1 cellular context compared by ENCODE assay signal in genomic region chr12:47155457-47156166, GRCh38.
A peak's percentile ranks its signal among the peaks of the same experiment; 100 is the strongest.
TF ChIP-seq lines count a peak whose summit lies in the region.

No MANE protein-coding gene starts in this region.

TF ChIP-seq in IMR-90, 13 proteins besides CTCF, POLR2A, EP300 and RAD21:
- TF ChIP-seq RFX5 (IDR thresholded peaks at IDR 0.05; ENCODE audit: low read depth, low read length) (no peak), RCOR1 (IDR thresholded peaks at IDR 0.05; ENCODE audit: insufficient replicate concordance, low read length) (no peak), MAFK (IDR thresholded peaks at IDR 0.05; ENCODE audit: low read depth, low read length) (peak; percentile 57), SMC3 (IDR thresholded peaks at IDR 0.05; ENCODE audit: low read depth, low read length) (no peak), BHLHE40 (IDR thresholded peaks at IDR 0.05; ENCODE audit: low read depth, low read length) (no peak), NFE2L2 (IDR thresholded peaks at IDR 0.05; ENCODE audit: low read depth, low read length) (peak; percentile 94), USF2 (IDR thresholded peaks at IDR 0.05; ENCODE audit: low read depth, low read length) (no peak)
